8 cellular contexts compared by ENCODE assay signal in the genomic region with DNA sequence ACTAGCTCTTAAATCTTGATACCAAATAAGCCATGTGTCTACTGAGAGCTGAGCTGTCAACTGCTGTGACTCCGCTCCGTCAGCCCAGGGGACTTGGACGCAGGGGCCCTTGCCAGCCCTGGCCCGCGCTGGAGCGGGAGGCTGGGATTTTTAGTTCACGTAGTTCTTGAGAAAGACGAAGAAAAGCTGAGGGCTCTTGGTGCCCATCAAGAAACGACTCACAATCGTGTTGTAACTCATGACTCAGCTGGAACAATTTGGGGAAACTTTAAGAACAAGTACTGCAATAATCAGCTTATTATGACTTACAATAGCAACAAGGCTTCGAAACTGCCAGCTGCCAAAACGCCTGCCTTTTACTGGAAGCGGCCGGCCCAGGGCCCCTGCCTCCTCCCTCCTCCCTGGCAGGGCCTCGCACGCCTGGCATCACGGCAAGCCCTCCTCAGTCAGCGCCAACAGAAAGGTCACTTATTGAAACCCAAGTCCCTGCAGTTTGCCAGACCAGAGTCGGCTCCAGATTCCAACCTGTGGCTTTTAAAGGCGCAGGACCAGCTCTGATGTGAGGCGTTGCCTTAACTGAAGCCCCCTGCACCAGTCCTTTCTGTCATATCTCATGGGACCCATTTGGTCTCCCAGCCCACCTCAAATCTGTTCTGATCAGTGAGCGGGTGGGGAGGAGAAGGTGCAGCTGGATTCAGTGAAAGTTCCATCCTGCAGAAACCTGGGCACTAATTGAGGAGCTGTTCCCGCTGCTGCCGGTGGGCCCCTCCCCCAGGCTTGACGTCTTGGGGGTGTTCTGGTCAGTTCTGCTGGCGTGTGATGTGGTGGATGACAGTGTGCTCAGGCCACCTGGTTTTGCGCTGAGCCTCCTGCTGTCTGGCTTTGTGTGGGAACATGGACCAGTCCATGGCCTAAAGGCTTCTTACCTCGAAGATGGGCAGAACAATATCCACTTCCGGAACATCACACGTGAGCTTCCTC.
A peak's percentile ranks its signal among the peaks of the same experiment; 100 is the strongest.
DNase-seq lines count a peak whose midpoint lies in the region; ATAC-seq, FAIRE-seq and TF ChIP-seq lines count a peak whose summit lies in the region.

No MANE protein-coding gene starts in this region.

- H3K27me3 Mint-ChIP-seq in activated CD4-positive, alpha-beta T cell treated with anti-CD3 and anti-CD28 coated beads, Interleukin-2, amount 10 ng/mL, durations not matched to agents 7 days and 5 days: no peaks in the 10 kb centered on the region
- no peaks in the 10 kb centered on the region for H3K27me3 Mint-ChIP-seq in activated CD8-positive, alpha-beta T cell treated with anti-CD3 and anti-CD28 coated beads for 36 hours

- H3K4me1 ChIP-seq in neutrophil (ENCODE audit: control insufficient read depth in 1 of 2, insufficient read depth in 1 of 2, low read depth in 1 of 2, low read length in 1 of 2): peaks cover 65 to 67% of the 10 kb centered on the region in 2 experiments

- intact Hi-C loops in activated CD8-positive, alpha-beta T cell treated with anti-CD3 and anti-CD28 coated beads for 36 hours (cut with micrococcal nuclease): no loop called here

- no peaks in the 10 kb centered on the region for H3K9me3 Mint-ChIP-seq in activated CD4-positive, alpha-beta T cell treated with anti-CD3 and anti-CD28 coated beads, Interleukin-2, amount 10 ng/mL, durations not matched to agents 7 days and 5 days
- no peaks in the 10 kb centered on the region for H3K9me3 Mint-ChIP-seq in activated CD8-positive, alpha-beta T cell treated with anti-CD3 and anti-CD28 coated beads for 36 hours

- no peak; the same call in 1 of the 2 replicates for TF ChIP-seq POLR2A in GM12891 (IDR thresholded peaks at IDR 0.05; ENCODE audit: low read depth, low read length)

- peak overlapping the region; percentile 66 for H3K27ac Mint-ChIP-seq in activated CD4-positive, alpha-beta T cell treated with anti-CD3 and anti-CD28 coated beads, Interleukin-2, amount 10 ng/mL, durations not matched to agents 7 days and 5 days
- H3K27ac Mint-ChIP-seq in activated CD8-positive, alpha-beta T cell treated with anti-CD3 and anti-CD28 coated beads for 36 hours: peak overlapping the region; percentile 53

- no peak overlapping the region for H3K4me3 Mint-ChIP-seq in activated CD4-positive, alpha-beta T cell treated with anti-CD3 and anti-CD28 coated beads, Interleukin-2, amount 10 ng/mL, durations not matched to agents 7 days and 5 days
- no peak overlapping the region for H3K4me3 Mint-ChIP-seq in activated CD8-positive, alpha-beta T cell treated with anti-CD3 and anti-CD28 coated beads for 36 hours

- CTCF ChIA-PET in activated CD4-positive, alpha-beta T cell treated with anti-CD3 and anti-CD28 coated beads, Interleukin-2, amount 10 ng/mL, durations not matched to agents 7 days and 5 days (lab: Charles Lee): interaction anchor here (0.8 to 1.5 kb wide), 5 partner anchors 8 to 231 kb away, joined by 3 to 4 read pairs (median 3); no protein-coding TSS in a partner anchor
- CTCF ChIA-PET in activated CD8-positive, alpha-beta T cell treated with anti-CD3 and anti-CD28 coated beads for 36 hours (lab: Charles Lee): interaction anchor here (0.7 to 5.8 kb wide), 15 partner anchors 9 to 1091 kb away, joined by 3 to 63 read pairs (median 5); no protein-coding TSS in a partner anchor

- H3K4me3 ChIP-seq in neutrophil (ENCODE audit: low read depth in 1 of 2, low read length in 1 of 2): peak overlapping the region; percentile 9 to 51

- no peak for FAIRE-seq in GM12891 (lab: Jason Lieb, UNC)

- H3K27ac ChIP-seq in neutrophil: peak overlapping the region; percentile 92

- H3K9me3 ChIP-seq in neutrophil: no peaks in the 10 kb centered on the region

- no peak for ATAC-seq in activated CD8-positive, alpha-beta T cell treated with anti-CD3 and anti-CD28 coated beads for 36 hours
- ATAC-seq in GM18502 (IDR thresholded peaks at IDR 0.05; ENCODE audit: poor library complexity, unreplicated experiment): no peak
- no peak for ATAC-seq in GM18519 (IDR thresholded peaks at IDR 0.05; ENCODE audit: low FRiP score, unreplicated experiment)

- POLR2A ChIA-PET in activated CD4-positive, alpha-beta T cell treated with anti-CD3 and anti-CD28 coated beads, Interleukin-2, amount 10 ng/mL, durations not matched to agents 7 days and 5 days (lab: Charles Lee): no interaction called here
- POLR2A ChIA-PET in activated CD8-positive, alpha-beta T cell treated with anti-CD3 and anti-CD28 coated beads for 36 hours (lab: Charles Lee): interaction anchor here (0.6 to 2.4 kb wide), 6 partner anchors 8 to 91 kb away, joined by 3 to 7 read pairs (median 4); no protein-coding TSS in a partner anchor

- peaks cover 30% of the 10 kb centered on the region for H3K36me3 ChIP-seq in neutrophil

- DNase-seq in activated CD4-positive, alpha-beta T cell treated with anti-CD3 and anti-CD28 coated beads, Interleukin-2, amount 10 ng/mL, durations not matched to agents 7 days and 5 days: no peak
- DNase-seq in activated CD4-positive, alpha-beta T cell treated with anti-CD3 and anti-CD28 coated beads for 1 hour: no peak
- DNase-seq in activated CD8-positive, alpha-beta T cell treated with anti-CD3 and anti-CD28 coated beads for 36 hours: peak; percentile 25
- DNase-seq in fibroblast of the conjunctiva (ENCODE audit: low read depth) (peak; percentile 98), GM12891 (ENCODE audit: insufficient read length, low spot score) (no peak)

- H3K27me3 ChIP-seq in neutrophil: no peaks in the 10 kb centered on the region

- TF ChIP-seq CTCF in activated CD8-positive, alpha-beta T cell treated with anti-CD3 and anti-CD28 coated beads for 36 hours (IDR thresholded peaks at IDR 0.05): no peak
- no peak for TF ChIP-seq CTCF in neutrophil (IDR thresholded peaks at IDR 0.05)

- peaks cover 38% of the 10 kb centered on the region for H3K4me1 Mint-ChIP-seq in activated CD4-positive, alpha-beta T cell treated with anti-CD3 and anti-CD28 coated beads, Interleukin-2, amount 10 ng/mL, durations not matched to agents 7 days and 5 days
- H3K4me1 Mint-ChIP-seq in activated CD8-positive, alpha-beta T cell treated with anti-CD3 and anti-CD28 coated beads for 36 hours (ENCODE audit: low read depth): peaks cover 53% of the 10 kb centered on the region

- H3K36me3 Mint-ChIP-seq in activated CD4-positive, alpha-beta T cell treated with anti-CD3 and anti-CD28 coated beads, Interleukin-2, amount 10 ng/mL, durations not matched to agents 7 days and 5 days (ENCODE audit: low read depth): peaks cover 24% of the 10 kb centered on the region
- peaks cover 31% of the 10 kb centered on the region for H3K36me3 Mint-ChIP-seq in activated CD8-positive, alpha-beta T cell treated with anti-CD3 and anti-CD28 coated beads for 36 hours (ENCODE audit: low read depth)

TF ChIP-seq in GM12891, 5 proteins besides CTCF, POLR2A, EP300 and RAD21:
- no peak for TF ChIP-seq TAF1 (IDR thresholded peaks at IDR 0.05; ENCODE audit: low read depth, low read length)
- no peak for TF ChIP-seq SPI1 (IDR thresholded peaks at IDR 0.05; ENCODE audit: low read depth, low read length)
- no peak; the same call in 1 of the 2 replicates for TF ChIP-seq POLR2AphosphoS5 (IDR thresholded peaks at IDR 0.05; ENCODE audit: low read depth, low read length)
- TF ChIP-seq PAX5 (IDR thresholded peaks at IDR 0.05; ENCODE audit: insufficient read depth, low read length, severe bottlenecking): no peak
- TF ChIP-seq POU2F2 (IDR thresholded peaks at IDR 0.05; ENCODE audit: low read depth, low read length): no peak

Comparison
In these comparisons a context has a peak if more than half of its experiments do, and no peak if none do; other contexts are left out.
1. DNase-seq: peak in activated CD8-positive, alpha-beta T cell treated with anti-CD3 and anti-CD28 coated beads for 36 hours (single experiment) and fibroblast of the conjunctiva (single experiment); none in activated CD4-positive, alpha-beta T cell treated with anti-CD3 and anti-CD28 coated beads, Interleukin-2, amount 10 ng/mL, durations not matched to agents 7 days and 5 days (single experiment), activated CD4-positive, alpha-beta T cell treated with anti-CD3 and anti-CD28 coated beads for 1 hour (single experiment) and GM12891 (single experiment).